In the genomic region with DNA sequence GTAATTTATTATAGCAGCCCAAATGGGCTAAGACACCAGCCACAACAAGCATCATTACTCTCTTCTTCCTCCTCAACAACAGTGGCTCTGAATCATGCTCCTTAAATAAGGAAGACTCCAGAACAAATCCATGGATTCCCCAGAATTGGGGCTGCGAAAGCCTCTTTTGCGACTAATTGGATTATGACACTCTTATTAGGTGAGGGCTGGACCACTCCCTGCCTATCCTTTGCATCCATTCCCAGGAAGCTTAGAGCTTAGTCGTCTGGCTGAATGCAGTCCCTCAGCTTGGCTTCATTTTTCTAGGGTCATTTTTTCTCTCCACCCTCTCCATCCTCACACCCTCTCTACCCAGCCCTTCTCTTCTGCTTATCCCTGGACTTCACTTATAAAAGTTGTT, we compare ENCODE assay signal across 8 cellular contexts.
"Had no signal": no experiment of that assay in that cellular context is flagged by ENCODE, and none has a peak within 500 bp of the region (broad histone marks: within the 10 kb centered on the region; RNA-seq: fewer than 3 reads in every experiment).

No MANE protein-coding gene starts in this region.

- H3K4me3 ChIP-seq: GM23338, HAP-1 had no signal

- H3K4me3 Mint-ChIP-seq: GM23338, HFFc6, IgD-negative memory B cell had no signal

- ATAC-seq: GM23338, HCT116, HepG2 had no signal

- H3K27ac Mint-ChIP-seq: GM23338, HFFc6, IgD-negative memory B cell had no signal

- H3K4me1 ChIP-seq: HAP-1 had no signal

- H3K36me3 ChIP-seq: HAP-1 had no signal

- H3K9me3 ChIP-seq: HAP-1 had no signal

- H3K36me3 Mint-ChIP-seq: IgD-negative memory B cell had no signal

- H3K9me3 Mint-ChIP-seq: GM23338 had no signal

- H3K27ac ChIP-seq: HL-60 had no signal

- DNase-seq: H7, HFFc6 had no signal
